In the genomic region with DNA sequence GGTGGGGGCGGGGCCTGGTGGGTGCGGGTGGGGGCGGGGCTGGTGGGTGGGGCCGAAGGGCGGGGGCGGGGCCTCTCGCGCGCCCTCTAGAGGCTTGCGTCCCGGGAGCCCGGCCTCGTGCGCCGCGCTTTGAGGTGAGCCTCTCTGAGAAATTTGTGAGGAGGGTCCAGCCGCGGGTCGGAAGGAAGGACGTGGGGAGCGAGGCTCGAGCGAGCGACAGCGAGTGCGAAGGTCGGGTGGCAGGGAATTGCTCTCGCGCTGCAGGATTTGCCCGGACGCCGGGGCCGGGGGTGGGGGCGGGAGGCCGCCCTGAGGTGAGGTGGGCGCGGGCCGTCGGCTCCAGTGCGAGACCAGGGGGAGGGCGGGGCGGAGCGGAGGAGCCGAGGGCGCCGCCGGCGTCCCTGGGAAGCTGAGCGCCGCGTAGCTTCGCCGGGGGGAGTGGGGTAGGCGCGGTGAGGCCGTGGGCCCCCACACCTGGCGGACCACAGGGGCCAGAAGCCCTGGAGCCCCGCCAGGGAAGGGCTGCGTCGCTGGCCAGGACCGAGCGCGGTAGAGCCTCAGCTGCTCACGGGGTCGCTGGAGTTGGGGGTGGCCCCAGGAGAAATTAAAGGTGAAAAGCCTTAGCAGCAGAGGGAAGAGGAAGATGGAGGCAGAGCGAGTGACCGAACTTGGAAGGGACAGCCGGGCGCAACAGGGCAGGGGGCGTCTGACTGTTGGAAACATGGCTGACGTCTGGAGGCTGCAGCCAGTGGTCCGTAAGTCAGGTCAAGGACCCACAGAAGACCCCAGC, we compare ENCODE assay signal across 1 cellular context.
TF ChIP-seq lines count a peak whose summit lies in the region.

No MANE protein-coding gene starts in this region.

TF ChIP-seq in A549, 52 proteins besides CTCF, POLR2A, EP300 and RAD21:
- TF ChIP-seq, protein P1, sequence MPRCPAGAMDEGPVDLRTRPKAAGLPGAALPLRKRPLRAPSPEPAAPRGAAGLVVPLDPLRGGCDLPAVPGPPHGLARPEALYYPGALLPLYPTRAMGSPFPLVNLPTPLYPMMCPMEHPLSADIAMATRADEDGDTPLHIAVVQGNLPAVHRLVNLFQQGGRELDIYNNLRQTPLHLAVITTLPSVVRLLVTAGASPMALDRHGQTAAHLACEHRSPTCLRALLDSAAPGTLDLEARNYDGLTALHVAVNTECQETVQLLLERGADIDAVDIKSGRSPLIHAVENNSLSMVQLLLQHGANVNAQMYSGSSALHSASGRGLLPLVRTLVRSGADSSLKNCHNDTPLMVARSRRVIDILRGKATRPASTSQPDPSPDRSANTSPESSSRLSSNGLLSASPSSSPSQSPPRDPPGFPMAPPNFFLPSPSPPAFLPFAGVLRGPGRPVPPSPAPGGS (IDR thresholded peaks at IDR 0.05), result 0 out of 3 replicates have a peak, but pooled peaks have one; percentile 41
- TF ChIP-seq CBX8 (IDR thresholded peaks at IDR 0.05) (no peak), MYC (IDR thresholded peaks at IDR 0.05; ENCODE audit: borderline replicate concordance, low read length) (peak; percentile 81; the same call in 1 of the 2 replicates), SREBF2 (IDR thresholded peaks at IDR 0.05) (no peak), RNF2 (IDR thresholded peaks at IDR 0.05; ENCODE audit: borderline replicate concordance, low read depth) (no peak), EHF (CRISPR knock-in tag; IDR thresholded peaks at IDR 0.05) (no peak), PHF8 (IDR thresholded peaks at IDR 0.05; ENCODE audit: borderline replicate concordance, low read depth) (peak; percentile 54; the same call in 1 of the 2 replicates), RCOR1 (IDR thresholded peaks at IDR 0.05; ENCODE audit: low read depth, low read length) (no peak), ZSCAN20 (CRISPR knock-in tag; IDR thresholded peaks at IDR 0.05) (no peak), JUN (IDR thresholded peaks at IDR 0.05) (peak in 1 of 2 experiments; percentile 63; a peak in 2 of 5 replicates)
- TF ChIP-seq, protein P2, sequence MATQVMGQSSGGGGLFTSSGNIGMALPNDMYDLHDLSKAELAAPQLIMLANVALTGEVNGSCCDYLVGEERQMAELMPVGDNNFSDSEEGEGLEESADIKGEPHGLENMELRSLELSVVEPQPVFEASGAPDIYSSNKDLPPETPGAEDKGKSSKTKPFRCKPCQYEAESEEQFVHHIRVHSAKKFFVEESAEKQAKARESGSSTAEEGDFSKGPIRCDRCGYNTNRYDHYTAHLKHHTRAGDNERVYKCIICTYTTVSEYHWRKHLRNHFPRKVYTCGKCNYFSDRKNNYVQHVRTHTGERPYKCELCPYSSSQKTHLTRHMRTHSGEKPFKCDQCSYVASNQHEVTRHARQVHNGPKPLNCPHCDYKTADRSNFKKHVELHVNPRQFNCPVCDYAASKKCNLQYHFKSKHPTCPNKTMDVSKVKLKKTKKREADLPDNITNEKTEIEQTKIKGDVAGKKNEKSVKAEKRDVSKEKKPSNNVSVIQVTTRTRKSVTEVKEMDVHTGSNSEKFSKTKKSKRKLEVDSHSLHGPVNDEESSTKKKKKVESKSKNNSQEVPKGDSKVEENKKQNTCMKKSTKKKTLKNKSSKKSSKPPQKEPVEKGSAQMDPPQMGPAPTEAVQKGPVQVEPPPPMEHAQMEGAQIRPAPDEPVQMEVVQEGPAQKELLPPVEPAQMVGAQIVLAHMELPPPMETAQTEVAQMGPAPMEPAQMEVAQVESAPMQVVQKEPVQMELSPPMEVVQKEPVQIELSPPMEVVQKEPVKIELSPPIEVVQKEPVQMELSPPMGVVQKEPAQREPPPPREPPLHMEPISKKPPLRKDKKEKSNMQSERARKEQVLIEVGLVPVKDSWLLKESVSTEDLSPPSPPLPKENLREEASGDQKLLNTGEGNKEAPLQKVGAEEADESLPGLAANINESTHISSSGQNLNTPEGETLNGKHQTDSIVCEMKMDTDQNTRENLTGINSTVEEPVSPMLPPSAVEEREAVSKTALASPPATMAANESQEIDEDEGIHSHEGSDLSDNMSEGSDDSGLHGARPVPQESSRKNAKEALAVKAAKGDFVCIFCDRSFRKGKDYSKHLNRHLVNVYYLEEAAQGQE (IDR thresholded peaks at IDR 0.05), result no peak
- TF ChIP-seq, protein P3, sequence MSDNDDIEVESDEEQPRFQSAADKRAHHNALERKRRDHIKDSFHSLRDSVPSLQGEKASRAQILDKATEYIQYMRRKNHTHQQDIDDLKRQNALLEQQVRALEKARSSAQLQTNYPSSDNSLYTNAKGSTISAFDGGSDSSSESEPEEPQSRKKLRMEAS (IDR thresholded peaks at IDR 0.05), result peak; percentile 89
- TF ChIP-seq, protein P4, sequence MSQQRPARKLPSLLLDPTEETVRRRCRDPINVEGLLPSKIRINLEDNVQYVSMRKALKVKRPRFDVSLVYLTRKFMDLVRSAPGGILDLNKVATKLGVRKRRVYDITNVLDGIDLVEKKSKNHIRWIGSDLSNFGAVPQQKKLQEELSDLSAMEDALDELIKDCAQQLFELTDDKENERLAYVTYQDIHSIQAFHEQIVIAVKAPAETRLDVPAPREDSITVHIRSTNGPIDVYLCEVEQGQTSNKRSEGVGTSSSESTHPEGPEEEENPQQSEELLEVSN (IDR thresholded peaks at IDR 0.05; ENCODE audit: borderline replicate concordance, low read depth), result peak; percentile 71
- TF ChIP-seq, protein P5, sequence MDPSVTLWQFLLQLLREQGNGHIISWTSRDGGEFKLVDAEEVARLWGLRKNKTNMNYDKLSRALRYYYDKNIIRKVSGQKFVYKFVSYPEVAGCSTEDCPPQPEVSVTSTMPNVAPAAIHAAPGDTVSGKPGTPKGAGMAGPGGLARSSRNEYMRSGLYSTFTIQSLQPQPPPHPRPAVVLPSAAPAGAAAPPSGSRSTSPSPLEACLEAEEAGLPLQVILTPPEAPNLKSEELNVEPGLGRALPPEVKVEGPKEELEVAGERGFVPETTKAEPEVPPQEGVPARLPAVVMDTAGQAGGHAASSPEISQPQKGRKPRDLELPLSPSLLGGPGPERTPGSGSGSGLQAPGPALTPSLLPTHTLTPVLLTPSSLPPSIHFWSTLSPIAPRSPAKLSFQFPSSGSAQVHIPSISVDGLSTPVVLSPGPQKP (IDR thresholded peaks at IDR 0.05; ENCODE audit: low read depth, low read length), result no peak
